35 cellular contexts compared by ENCODE assay signal in the genomic region with DNA sequence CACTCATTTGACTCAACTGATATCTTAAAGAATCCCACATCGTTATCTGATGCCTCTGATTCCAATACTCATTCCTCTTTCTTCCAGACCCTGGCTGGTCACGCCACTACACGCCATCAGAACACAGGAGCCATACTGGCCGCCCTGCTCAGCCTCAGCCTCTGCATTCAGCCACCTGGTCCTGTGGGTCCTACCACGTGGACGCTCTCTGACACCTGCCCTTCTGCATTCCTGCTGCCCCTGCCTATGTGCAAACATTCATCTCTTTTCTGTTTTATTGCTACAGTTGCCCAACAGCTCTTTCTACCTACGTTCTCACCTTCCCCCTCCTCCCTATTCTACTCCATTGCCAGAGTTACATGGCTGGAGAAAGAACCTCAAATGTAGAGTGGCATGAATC.
"Had no signal": no experiment of that assay in that cellular context is flagged by ENCODE, and none has a peak within 500 bp of the region (broad histone marks: within the 10 kb centered on the region; RNA-seq: fewer than 3 reads in every experiment).

No MANE protein-coding gene starts in this region.

- H3K27ac Mint-ChIP-seq: activated CD4-positive, alpha-beta memory T cell treated with anti-CD3 and anti-CD28 coated beads, Interleukin-2, amount 10 ng/mL, durations not matched to agents 7 days and 5 days; activated naive CD4-positive, alpha-beta T cell treated with anti-CD3 and anti-CD28 coated beads, Interleukin-2, amount 50 U/mL, for 24 hours; activated T-cell treated with anti-CD3 and anti-CD28 coated beads, Interleukin-2, amount 50 U/mL, for 24 hours; activated T-helper 2 cell treated with anti-CD3 and anti-CD28 coated beads, Interferon-gamma antibody, Interleukin-2, Interleukin-4, amounts not matched to agents 10 μg/mL and 5 μg/mL and 100 μg/mL, durations not matched to agents 14 hours and 24 hours and 36 hours; brain; T-cell had no signal

- H3K4me2 ChIP-seq: PC-9 had no signal

- DNase-seq: activated CD4-positive, alpha-beta memory T cell treated with anti-CD3 and anti-CD28 coated beads, Interleukin-2, amount 10 ng/mL, durations not matched to agents 7 days and 5 days; activated CD4-positive, alpha-beta T cell treated with anti-CD3 and anti-CD28 coated beads for 1 hour; activated CD4-positive, alpha-beta T cell treated with anti-CD3 and anti-CD28 coated beads for 48 hours; activated CD4-positive, CD25-positive, alpha-beta regulatory T cell; activated gamma-delta T cell; activated naive CD4-positive, alpha-beta T cell treated with Interleukin-2 at 50 U/mL for 16 hours; activated T-cell treated with anti-CD3 and anti-CD28 coated beads, Interleukin-2, amount 50 U/mL, for 24 hours; anterior cingulate cortex; caudate nucleus; cerebellar nuclear complex; Kasumi-1; KG1; MG63; MV-4-11; NCI-H1092; NCI-H1436 treated with DMSO at 0.1 percent for 48 hours; NCI-H1694 treated with DMSO at 0.1 percent for 48 hours; NCI-H2029; NCI-H345; NCI-H524 treated with DMSO at 0.1 percent for 48 hours; NK-92 treated with Interleukin-12 subunit alpha and Interleukin-12 subunit beta, amount 100 ng/mL, for 24 hours; PC-9; SIG-M5; T-cell; T-helper 2 cell; T-helper 9 cell had no signal

- H3K4me1 Mint-ChIP-seq: activated CD4-positive, alpha-beta memory T cell treated with anti-CD3 and anti-CD28 coated beads, Interleukin-2, amount 10 ng/mL, durations not matched to agents 7 days and 5 days; activated naive CD4-positive, alpha-beta T cell treated with anti-CD3 and anti-CD28 coated beads, Interleukin-2, amount 50 U/mL, for 24 hours; brain had no signal

- FAIRE-seq: bronchial epithelial cell, RCC 7860 had no signal

- H3K9me3 Mint-ChIP-seq: activated CD4-positive, alpha-beta memory T cell treated with anti-CD3 and anti-CD28 coated beads, Interleukin-2, amount 10 ng/mL, durations not matched to agents 7 days and 5 days; activated naive CD4-positive, alpha-beta T cell treated with anti-CD3 and anti-CD28 coated beads, Interleukin-2, amount 50 U/mL, for 24 hours; activated T-cell treated with anti-CD3 and anti-CD28 coated beads, Interleukin-2, amount 50 U/mL, for 24 hours; activated T-helper 2 cell treated with anti-CD3 and anti-CD28 coated beads, Interferon-gamma antibody, Interleukin-2, Interleukin-4, amounts not matched to agents 10 μg/mL and 5 μg/mL and 100 μg/mL, durations not matched to agents 14 hours and 24 hours and 36 hours; brain; T-cell had no signal

- H2AFZ ChIP-seq: PC-9 had no signal

- ATAC-seq: Right ventricle myocardium inferior, SK-N-SH treated with all-trans-retinoic acid at 6 μM for 48 hours, T-cell had no signal

- H3K4me3 Mint-ChIP-seq: activated CD4-positive, alpha-beta memory T cell treated with anti-CD3 and anti-CD28 coated beads, Interleukin-2, amount 10 ng/mL, durations not matched to agents 7 days and 5 days; activated naive CD4-positive, alpha-beta T cell treated with anti-CD3 and anti-CD28 coated beads, Interleukin-2, amount 50 U/mL, for 24 hours; activated T-cell treated with anti-CD3 and anti-CD28 coated beads, Interleukin-2, amount 50 U/mL, for 24 hours; brain; T-cell had no signal

- H3K27ac ChIP-seq: PC-9, RWPE1, VCaP had no signal

- H3K27me3 ChIP-seq: MG63 had no signal

- H3K27me3 Mint-ChIP-seq: activated CD4-positive, alpha-beta memory T cell treated with anti-CD3 and anti-CD28 coated beads, Interleukin-2, amount 10 ng/mL, durations not matched to agents 7 days and 5 days; activated naive CD4-positive, alpha-beta T cell treated with anti-CD3 and anti-CD28 coated beads, Interleukin-2, amount 50 U/mL, for 24 hours; activated T-cell treated with anti-CD3 and anti-CD28 coated beads, Interleukin-2, amount 50 U/mL, for 24 hours; brain; T-cell had no signal

- H3K36me3 ChIP-seq: MG63 had no signal

- H3K9me3 ChIP-seq: MG63 had no signal

- H3K4me3 ChIP-seq: MG63, PC-9 had no signal
